17 cellular contexts compared by ENCODE assay signal in the genomic region with DNA sequence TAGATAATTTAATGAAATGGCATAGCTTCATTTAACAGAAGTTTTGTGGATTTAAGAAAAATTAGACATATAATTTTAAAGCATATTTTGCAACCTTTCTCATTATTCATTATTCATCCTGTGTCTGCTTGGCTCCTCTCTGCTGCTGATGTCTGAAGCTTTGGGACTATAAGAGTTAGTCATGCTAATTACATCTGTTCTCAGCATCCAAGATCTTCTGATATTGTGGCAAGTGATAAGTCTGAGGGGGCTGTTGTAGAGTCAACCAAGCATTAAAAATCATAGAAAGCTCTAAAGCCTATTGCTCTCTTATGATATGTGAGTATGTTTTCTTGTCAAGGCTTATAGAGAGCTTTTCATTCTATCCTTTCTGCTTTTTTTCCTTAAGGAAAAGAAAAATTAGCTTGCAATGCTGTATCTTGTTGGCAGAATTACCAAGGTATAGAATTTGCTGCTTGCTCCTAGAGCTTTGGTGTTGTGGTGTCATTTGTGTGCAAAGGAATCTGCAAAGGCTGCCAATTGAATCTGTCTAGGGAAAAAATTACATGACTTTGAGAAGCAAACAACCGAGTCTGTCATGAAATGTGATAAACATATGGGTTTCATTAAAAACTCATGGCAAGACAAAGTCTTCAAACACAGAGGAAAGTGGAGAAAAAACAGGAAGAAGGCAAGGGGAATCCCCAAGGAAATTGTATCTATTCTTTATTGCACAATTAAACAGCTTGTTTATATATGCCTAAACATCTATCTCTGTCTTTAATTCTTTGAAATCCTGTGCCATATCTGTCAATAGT.
DNase-seq lines count a peak whose midpoint lies in the region; ATAC-seq and FAIRE-seq lines count a peak whose summit lies in the region.
"Had no signal": no experiment of that assay in that cellular context is flagged by ENCODE, and none has a peak within 500 bp of the region (broad histone marks: within the 10 kb centered on the region; RNA-seq: fewer than 3 reads in every experiment).

No MANE protein-coding gene starts in this region.

- no peak overlapping the region for H3K4me3 Mint-ChIP-seq in stimulated activated naive CD8-positive, alpha-beta T cell treated with anti-CD3 and anti-CD28 coated beads, Interleukin-15, amount 100 ng/mL, for 72 hours
- H3K4me3 Mint-ChIP-seq in activated naive CD4-positive, alpha-beta T cell treated with anti-CD3 and anti-CD28 coated beads for 36 hours: no peak overlapping the region
- no peak overlapping the region for H3K4me3 Mint-ChIP-seq in activated T-cell treated with anti-CD3 and anti-CD28 coated beads, Interleukin-2, amount 50 U/mL, for 24 hours
- H3K4me3 Mint-ChIP-seq: natural killer cell treated with Interleukin-12 subunit alpha and Interleukin-12 subunit beta and Interleukin-15 and Interleukin-18, amount 100 ng/mL, for 72 hours had no signal

- H3K36me3 Mint-ChIP-seq in activated naive CD4-positive, alpha-beta T cell treated with anti-CD3 and anti-CD28 coated beads for 36 hours (ENCODE audit: low read depth): no peaks in the 10 kb centered on the region
- no peaks in the 10 kb centered on the region for H3K36me3 Mint-ChIP-seq in activated T-cell treated with anti-CD3 and anti-CD28 coated beads, Interleukin-2, amount 50 U/mL, for 24 hours (ENCODE audit: low read depth)
- H3K36me3 Mint-ChIP-seq: natural killer cell treated with Interleukin-12 subunit alpha and Interleukin-12 subunit beta and Interleukin-15 and Interleukin-18, amount 100 ng/mL, for 72 hours had no signal

- ATAC-seq in stimulated activated naive CD8-positive, alpha-beta T cell treated with anti-CD3 and anti-CD28 coated beads, Interleukin-15, amount 100 ng/mL, for 72 hours: no peak
- ATAC-seq: foreskin keratinocyte; natural killer cell treated with Interleukin-12 subunit alpha and Interleukin-12 subunit beta and Interleukin-15 and Interleukin-18, amount 100 ng/mL, for 72 hours; SK-N-SH treated with all-trans-retinoic acid at 6 μM for 48 hours had no signal

- FAIRE-seq in endometrium (lab: Jason Lieb, UNC): peak; percentile 94
- FAIRE-seq: keratinocyte had no signal

- H3K4me1 Mint-ChIP-seq in stimulated activated naive CD8-positive, alpha-beta T cell treated with anti-CD3 and anti-CD28 coated beads, Interleukin-15, amount 100 ng/mL, for 72 hours: peaks cover 8% of the 10 kb centered on the region
- H3K4me1 Mint-ChIP-seq in activated naive CD4-positive, alpha-beta T cell treated with anti-CD3 and anti-CD28 coated beads for 36 hours (ENCODE audit: low read depth): peaks cover 8% of the 10 kb centered on the region
- H3K4me1 Mint-ChIP-seq in activated T-cell treated with anti-CD3 and anti-CD28 coated beads, Interleukin-2, amount 50 U/mL, for 24 hours (ENCODE audit: low read depth): peaks cover 10% of the 10 kb centered on the region

- H3K9me3 Mint-ChIP-seq in stimulated activated naive CD8-positive, alpha-beta T cell treated with anti-CD3 and anti-CD28 coated beads, Interleukin-15, amount 100 ng/mL, for 72 hours: no peaks in the 10 kb centered on the region
- H3K9me3 Mint-ChIP-seq in activated naive CD4-positive, alpha-beta T cell treated with anti-CD3 and anti-CD28 coated beads for 36 hours: no peaks in the 10 kb centered on the region
- H3K9me3 Mint-ChIP-seq in activated T-cell treated with anti-CD3 and anti-CD28 coated beads, Interleukin-2, amount 50 U/mL, for 24 hours: no peaks in the 10 kb centered on the region
- H3K9me3 Mint-ChIP-seq: activated T-helper 2 cell treated with anti-CD3 and anti-CD28 coated beads, Interferon-gamma antibody, Interleukin-2, Interleukin-4, amounts not matched to agents 10 μg/mL and 5 μg/mL and 100 μg/mL, durations not matched to agents 14 hours and 24 hours and 36 hours; natural killer cell treated with Interleukin-12 subunit alpha and Interleukin-12 subunit beta and Interleukin-15 and Interleukin-18, amount 100 ng/mL, for 72 hours had no signal

- H3K27me3 Mint-ChIP-seq in stimulated activated naive CD8-positive, alpha-beta T cell treated with anti-CD3 and anti-CD28 coated beads, Interleukin-15, amount 100 ng/mL, for 72 hours: no peaks in the 10 kb centered on the region
- no peaks in the 10 kb centered on the region for H3K27me3 Mint-ChIP-seq in activated naive CD4-positive, alpha-beta T cell treated with anti-CD3 and anti-CD28 coated beads for 36 hours (ENCODE audit: low read depth)
- peaks cover 2% of the 10 kb centered on the region for H3K27me3 Mint-ChIP-seq in activated T-cell treated with anti-CD3 and anti-CD28 coated beads, Interleukin-2, amount 50 U/mL, for 24 hours

- peak; percentile 42 to 61 for DNase-seq in AML-193 (lab: John Stamatoyannopoulos, UW)
- DNase-seq in M059J (ENCODE audit: low read depth): peak; percentile 45
- peak; percentile 49 for DNase-seq in myocyte (ENCODE audit: low read depth)
- DNase-seq in stimulated activated naive CD8-positive, alpha-beta T cell treated with anti-CD3 and anti-CD28 coated beads, Interleukin-15, amount 100 ng/mL, for 72 hours: no peak
- DNase-seq in activated naive CD4-positive, alpha-beta T cell treated with anti-CD3 and anti-CD28 coated beads for 36 hours: no peak
- DNase-seq in occipital lobe (lab: John Stamatoyannopoulos, UW): no peak
- no peak for DNase-seq in activated T-cell treated with anti-CD3 and anti-CD28 coated beads, Interleukin-2, amount 50 U/mL, for 24 hours
- DNase-seq: activated CD4-positive, alpha-beta T cell treated with anti-CD3 and anti-CD28 coated beads, Interleukin-2, amount 50 U/mL, for 1 hour; central memory CD4-positive, alpha-beta T cell; foreskin keratinocyte; MV-4-11; NCI-H526 treated with DMSO at 0.1 percent for 48 hours had no signal

- CTCF ChIA-PET in activated naive CD4-positive, alpha-beta T cell treated with anti-CD3 and anti-CD28 coated beads for 36 hours (lab: Charles Lee): interaction anchor here (0.7 to 1.6 kb wide), 4 partner anchors 10 to 1280 kb away, joined by 3 to 11 read pairs (median 4); no protein-coding TSS in a partner anchor

- H3K27ac Mint-ChIP-seq in stimulated activated naive CD8-positive, alpha-beta T cell treated with anti-CD3 and anti-CD28 coated beads, Interleukin-15, amount 100 ng/mL, for 72 hours: peak overlapping the region in 1 of 2 donors; percentile 81
- H3K27ac Mint-ChIP-seq in activated naive CD4-positive, alpha-beta T cell treated with anti-CD3 and anti-CD28 coated beads for 36 hours: no peak overlapping the region
- no peak overlapping the region for H3K27ac Mint-ChIP-seq in activated T-cell treated with anti-CD3 and anti-CD28 coated beads, Interleukin-2, amount 50 U/mL, for 24 hours
- H3K27ac Mint-ChIP-seq: activated T-helper 2 cell treated with anti-CD3 and anti-CD28 coated beads, Interferon-gamma antibody, Interleukin-2, Interleukin-4, amounts not matched to agents 10 μg/mL and 5 μg/mL and 100 μg/mL, durations not matched to agents 14 hours and 24 hours and 36 hours; natural killer cell treated with Interleukin-12 subunit alpha and Interleukin-12 subunit beta and Interleukin-15 and Interleukin-18, amount 100 ng/mL, for 72 hours had no signal

- intact Hi-C loops in activated naive CD4-positive, alpha-beta T cell treated with anti-CD3 and anti-CD28 coated beads for 36 hours (cut with micrococcal nuclease): loop anchor here (5.0 kb wide), 2 partner anchors 366 to 1156 kb away; no protein-coding TSS in a partner anchor

Comparison
In these comparisons a context has a peak if more than half of its experiments do, and no peak if none do; other contexts are left out.
1. DNase-seq: peak in AML-193 (2 of 2), M059J (single experiment) and myocyte (single experiment); none in stimulated activated naive CD8-positive, alpha-beta T cell treated with anti-CD3 and anti-CD28 coated beads, Interleukin-15, amount 100 ng/mL, for 72 hours (0 of 2), activated naive CD4-positive, alpha-beta T cell treated with anti-CD3 and anti-CD28 coated beads for 36 hours (single experiment), occipital lobe (single experiment) and activated T-cell treated with anti-CD3 and anti-CD28 coated beads, Interleukin-2, amount 50 U/mL, for 24 hours (single experiment).